In genomic region chr5:140690941-140691924, GRCh38 we compare ENCODE assay signal across 7 cellular contexts. TPM values are rescaled to one million over a fixed set of nuclear protein-coding genes. Genes with fewer than 3 reads are reported as not detected.
DNase-seq lines count a peak whose midpoint lies in the region; ATAC-seq and TF ChIP-seq lines count a peak whose summit lies in the region.

Gene HARS1, minus strand, starts transcription at chr5:140691370. Its CDS starts 66 bp downstream, at chr5:140691304.
A gene with protein sequence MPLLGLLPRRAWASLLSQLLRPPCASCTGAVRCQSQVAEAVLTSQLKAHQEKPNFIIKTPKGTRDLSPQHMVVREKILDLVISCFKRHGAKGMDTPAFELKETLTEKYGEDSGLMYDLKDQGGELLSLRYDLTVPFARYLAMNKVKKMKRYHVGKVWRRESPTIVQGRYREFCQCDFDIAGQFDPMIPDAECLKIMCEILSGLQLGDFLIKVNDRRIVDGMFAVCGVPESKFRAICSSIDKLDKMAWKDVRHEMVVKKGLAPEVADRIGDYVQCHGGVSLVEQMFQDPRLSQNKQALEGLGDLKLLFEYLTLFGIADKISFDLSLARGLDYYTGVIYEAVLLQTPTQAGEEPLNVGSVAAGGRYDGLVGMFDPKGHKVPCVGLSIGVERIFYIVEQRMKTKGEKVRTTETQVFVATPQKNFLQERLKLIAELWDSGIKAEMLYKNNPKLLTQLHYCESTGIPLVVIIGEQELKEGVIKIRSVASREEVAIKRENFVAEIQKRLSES (plus strand): TSS chr5:140691455. CDS start chr5:140691649, 194 bp downstream.

- H3K4me1 ChIP-seq in hepatocyte (ENCODE audit: insufficient read depth): peaks cover 20% of the 10 kb centered on the region

- H4K20me1 ChIP-seq in hepatocyte (ENCODE audit: insufficient read depth, poor library complexity, severe bottlenecking): no peaks in the 10 kb centered on the region

- no peaks in the 10 kb centered on the region for H3K9me2 ChIP-seq in hepatocyte (replicated peaks; ENCODE audit: insufficient read depth)

- WGBS in hepatocyte (ENCODE audit: low lambda C conversion rate, missing lambda C conversion rate): 1% methylated on average over 58 of the region's 61 CpGs

- H3K27ac ChIP-seq in hepatocyte: peak within 1 kb of the TSS; percentile 89

- peaks cover 61% of the 10 kb centered on the region for H3K79me2 ChIP-seq in hepatocyte

- H3K36me3 ChIP-seq in hepatocyte (replicated peaks; ENCODE audit: insufficient read depth, low read depth): no peaks in the 10 kb centered on the region

- peak within 1 kb of the TSS; percentile 96 for H3K4me2 ChIP-seq in hepatocyte

- ATAC-seq in GM18505 (IDR thresholded peaks at IDR 0.05; ENCODE audit: unreplicated experiment): peak; percentile 97
- ATAC-seq in HG02970 (IDR thresholded peaks at IDR 0.05; ENCODE audit: low FRiP score, unreplicated experiment): peak; percentile 95

- H2AFZ ChIP-seq in hepatocyte: peak within 1 kb of the TSS; percentile 75

- H3K4me3 ChIP-seq in hepatocyte: peak within 1 kb of the TSS; percentile 75

- no peaks in the 10 kb centered on the region for H3K27me3 ChIP-seq in hepatocyte

- no peak for TF ChIP-seq CTCF in hepatocyte (IDR thresholded peaks at IDR 0.05; ENCODE audit: poor library complexity)

- peak; percentile 79 to 84 for DNase-seq in NCI-H1930 (lab: John Stamatoyannopoulos, UW)
- peak; percentile 67 for DNase-seq in T-helper 9 cell
- DNase-seq in astrocyte of the hippocampus (ENCODE audit: low read depth, low spot score): peak; percentile 97
- peak; percentile 95 for DNase-seq in hepatocyte (ENCODE audit: low spot score)
- DNase-seq in renal cortical epithelial cell (ENCODE audit: low read depth): peak; percentile 95

- no peaks in the 10 kb centered on the region for H3K9me3 ChIP-seq in hepatocyte (ENCODE audit: low read depth)

- peak; percentile 95 for TF ChIP-seq POLR2A in GM18505 (IDR thresholded peaks at IDR 0.05; ENCODE audit: borderline replicate concordance, extremely low read depth, insufficient read depth, insufficient read length)

RNA-seq across cellular contexts. Expression of gene HARS1, which starts in this region (rescaled TPM):
- 40.0 and 41.1 TPM in 2 replicates for total RNA-seq in hepatocyte
- polyA plus RNA-seq in hepatocyte: 56.6 and 58.8 TPM in 2 replicates
- total RNA-seq in renal cortical epithelial cell: 72.2 and 80.2 TPM in 2 replicates

RNA-seq across cellular contexts. Expression of the second gene that starts in this region (rescaled TPM):
- 22.8 and 26.9 TPM in 2 replicates for total RNA-seq in hepatocyte
- polyA plus RNA-seq in hepatocyte: 28.6 and 32.3 TPM in 2 replicates
- total RNA-seq in renal cortical epithelial cell: 40.4 and 51.1 TPM in 2 replicates

Comparison
In these comparisons a context has a peak if more than half of its experiments do, and no peak if none do; other contexts are left out.
1. Peak in every context shown above with its lines: DNase-seq, ATAC-seq, H3K4me3 ChIP-seq and H3K27ac ChIP-seq.